In the genomic region with DNA sequence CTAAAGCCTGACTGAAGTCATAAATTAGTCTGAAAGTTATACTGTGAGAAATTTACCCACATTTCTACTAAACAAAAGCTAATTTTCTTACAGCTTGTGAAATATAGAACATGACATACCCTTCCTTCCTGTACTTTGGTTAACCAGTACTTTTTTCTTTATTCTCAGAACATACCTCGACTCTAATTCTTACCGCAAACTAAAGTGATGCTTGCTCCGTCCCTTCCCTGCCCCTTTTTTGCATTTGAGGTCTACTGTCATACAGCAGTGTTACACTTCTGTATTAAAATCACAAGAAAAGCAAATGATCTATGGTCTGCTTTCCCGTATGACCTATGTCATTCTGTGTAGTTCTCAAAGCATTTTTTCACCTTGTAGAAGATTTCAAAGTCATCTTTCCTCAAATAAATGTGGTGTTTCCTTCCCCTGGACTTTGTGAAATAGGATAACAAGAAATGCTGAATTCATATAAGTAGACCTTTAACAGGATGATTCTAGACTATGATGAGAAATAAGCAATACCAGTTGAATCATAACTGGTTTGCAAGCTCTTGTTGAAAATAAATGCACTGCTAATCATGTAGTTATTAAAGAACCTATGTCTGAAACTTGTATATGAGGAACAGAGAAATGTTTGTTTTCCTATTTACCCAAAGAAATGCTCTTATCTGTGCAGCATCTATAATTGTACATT, we compare ENCODE assay signal across 9 cellular contexts. TPM values are rescaled to one million over a fixed set of nuclear protein-coding genes. Genes with fewer than 3 reads are reported as not detected.
DNase-seq lines count a peak whose midpoint lies in the region; ATAC-seq and TF ChIP-seq lines count a peak whose summit lies in the region.
"Had no signal": no experiment of that assay in that cellular context is flagged by ENCODE, and none has a peak within 500 bp of the region (broad histone marks: within the 10 kb centered on the region; RNA-seq: fewer than 3 reads in every experiment).

No MANE protein-coding gene starts in this region.

- CTCF ChIA-PET in activated CD8-positive, alpha-beta T cell treated with anti-CD3 and anti-CD28 coated beads, Interleukin-2, amount 10 ng/mL, durations not matched to agents 7 days and 5 days (lab: Charles Lee) = interaction anchor here (0.5 to 8.5 kb wide), 10 partner anchors 9 to 111 kb away, joined by 3 to 66 read pairs (median 5); a partner anchor contains a TSS
- CTCF ChIA-PET in OCI-LY7 (lab: Charles Lee; ENCODE audit: unreplicated experiment) = no interaction called here

- intact Hi-C loops in OCI-LY7 (cut with micrococcal nuclease; ENCODE audit: unreplicated experiment) = no loop called here

- BruUV-seq in OCI-LY7 (replicated peaks; lab: Mats Ljungman, UMichigan) = no TSS peak

- H3K4me1 ChIP-seq in OCI-LY7 (ENCODE audit: insufficient read depth, low read length, poor library complexity, severe bottlenecking) = peaks cover 21% of the 10 kb centered on the region

- peak overlapping the region; percentile 60 for H3K4me3 Mint-ChIP-seq in activated CD8-positive, alpha-beta T cell treated with anti-CD3 and anti-CD28 coated beads, Interleukin-2, amount 10 ng/mL, durations not matched to agents 7 days and 5 days

- no peaks in the 10 kb centered on the region for H3K79me2 ChIP-seq in OCI-LY7 (ENCODE audit: insufficient read depth, low read depth, low read length)

- H3K9me3 Mint-ChIP-seq in activated CD8-positive, alpha-beta T cell treated with anti-CD3 and anti-CD28 coated beads, Interleukin-2, amount 10 ng/mL, durations not matched to agents 7 days and 5 days (ENCODE audit: insufficient read depth) = no peaks in the 10 kb centered on the region

- H3K36me3 ChIP-seq in OCI-LY7 (ENCODE audit: insufficient read depth, low read length) = peaks cover 82% of the 10 kb centered on the region

- no peaks in the 10 kb centered on the region; the same call in 1 of the 2 replicates for H3K9me3 ChIP-seq in OCI-LY7 (ENCODE audit: low read length)

- peaks cover 83% of the 10 kb centered on the region for H3K4me1 Mint-ChIP-seq in activated CD8-positive, alpha-beta T cell treated with anti-CD3 and anti-CD28 coated beads, Interleukin-2, amount 10 ng/mL, durations not matched to agents 7 days and 5 days (ENCODE audit: low read depth)

- H4K20me1 ChIP-seq in OCI-LY7 (ENCODE audit: insufficient read depth, low read length) = no peaks in the 10 kb centered on the region

- H3K4me2 ChIP-seq in OCI-LY7 (ENCODE audit: low read length) = no peak overlapping the region

- H3K4me3 ChIP-seq in OCI-LY7 (ENCODE audit: low read depth, low read length, poor library complexity, severe bottlenecking) = no peak overlapping the region

- no peak overlapping the region for H3K27ac ChIP-seq in OCI-LY7 (ENCODE audit: low read depth, low read length, poor library complexity, severe bottlenecking)

- peaks cover 84% of the 10 kb centered on the region for H3K36me3 Mint-ChIP-seq in activated CD8-positive, alpha-beta T cell treated with anti-CD3 and anti-CD28 coated beads, Interleukin-2, amount 10 ng/mL, durations not matched to agents 7 days and 5 days (ENCODE audit: low read depth)

- POLR2A ChIA-PET in activated CD8-positive, alpha-beta T cell treated with anti-CD3 and anti-CD28 coated beads, Interleukin-2, amount 10 ng/mL, durations not matched to agents 7 days and 5 days (lab: Charles Lee) = interaction anchor here (0.6 to 2.9 kb wide), 12 partner anchors 10 to 111 kb away, joined by 3 to 31 read pairs (median 7); a partner anchor contains a TSS
- POLR2A ChIA-PET in OCI-LY7 (lab: Charles Lee) = interaction anchor here (0.6 to 1.5 kb wide), 4 partner anchors 7 to 53 kb away, joined by 3 to 8 read pairs (median 4); no protein-coding TSS in a partner anchor

- TF ChIP-seq CTCF in OCI-LY7 (conservative IDR thresholded peaks at IDR 0.05; ENCODE audit: low read length) = no peak

- peak; percentile 88 for ATAC-seq in HG02970 (IDR thresholded peaks at IDR 0.05; ENCODE audit: low FRiP score, unreplicated experiment)
- peak; percentile 84 for ATAC-seq in activated CD8-positive, alpha-beta T cell treated with anti-CD3 and anti-CD28 coated beads, Interleukin-2, amount 10 ng/mL, durations not matched to agents 7 days and 5 days

- H3K27me3 Mint-ChIP-seq in activated CD8-positive, alpha-beta T cell treated with anti-CD3 and anti-CD28 coated beads, Interleukin-2, amount 10 ng/mL, durations not matched to agents 7 days and 5 days (ENCODE audit: low read depth) = no peaks in the 10 kb centered on the region

- H2AFZ ChIP-seq in OCI-LY7 (ENCODE audit: low read length) = no peak overlapping the region

- DNase-seq in GM19238 (ENCODE audit: insufficient read length, low spot score) = peak; percentile 5
- DNase-seq in activated CD8-positive, alpha-beta T cell treated with anti-CD3 and anti-CD28 coated beads, Interleukin-2, amount 10 ng/mL, durations not matched to agents 7 days and 5 days = peak; percentile 79
- peak; percentile 34 for DNase-seq in stimulated activated CD4-positive, alpha-beta T cell treated with anti-CD3 and anti-CD28 coated beads, Interleukin-4, amount 100 ng/mL, for 1 hour
- DNase-seq in OCI-LY7 (ENCODE audit: low spot score) = no peak
- no peak for DNase-seq in DMS 273 treated with DMSO at 0.1 percent for 48 hours (lab: John Stamatoyannopoulos, UW)
- no peak for DNase-seq in SKM-1 (lab: John Stamatoyannopoulos, UW; ENCODE audit: unreplicated experiment)
- no peak for DNase-seq in 8988T

- H3K9me2 ChIP-seq in OCI-LY7 (ENCODE audit: insufficient read depth, low read length) = 0 out of 2 replicates have a peak, but pooled peaks cover 5% of the 10 kb centered on the region

- peak overlapping the region; percentile 86 for H3K27ac Mint-ChIP-seq in activated CD8-positive, alpha-beta T cell treated with anti-CD3 and anti-CD28 coated beads, Interleukin-2, amount 10 ng/mL, durations not matched to agents 7 days and 5 days

RNA-seq across cellular contexts. Expression of a gene that starts 30.4 kb away (rescaled TPM):
- total RNA-seq in activated CD8-positive, alpha-beta T cell treated with anti-CD3 and anti-CD28 coated beads, Interleukin-2, amount 10 ng/mL, durations not matched to agents 7 days and 5 days = 100 to 1,000 TPM; 222 to 227 TPM
- 49.2 and 53.0 TPM in 2 replicates for total RNA-seq in OCI-LY7 (2014; rRNA removed; shearing (Covaris generic))
- total RNA-seq in OCI-LY7 (2022) = 60.3 and 64.0 TPM in 2 replicates
- total RNA-seq: bronchial epithelial cell had no signal

Comparison
In these comparisons a context has a peak if more than half of its experiments do, and no peak if none do; other contexts are left out.
1. DNase-seq: peak in GM19238 (single experiment), activated CD8-positive, alpha-beta T cell treated with anti-CD3 and anti-CD28 coated beads, Interleukin-2, amount 10 ng/mL, durations not matched to agents 7 days and 5 days (single experiment) and stimulated activated CD4-positive, alpha-beta T cell treated with anti-CD3 and anti-CD28 coated beads, Interleukin-4, amount 100 ng/mL, for 1 hour (single experiment); none in OCI-LY7 (single experiment), DMS 273 treated with DMSO at 0.1 percent for 48 hours (single experiment), SKM-1 (single experiment) and 8988T (single experiment).